Comparison of ENCODE assay signal across 20 cellular contexts in the genomic region with DNA sequence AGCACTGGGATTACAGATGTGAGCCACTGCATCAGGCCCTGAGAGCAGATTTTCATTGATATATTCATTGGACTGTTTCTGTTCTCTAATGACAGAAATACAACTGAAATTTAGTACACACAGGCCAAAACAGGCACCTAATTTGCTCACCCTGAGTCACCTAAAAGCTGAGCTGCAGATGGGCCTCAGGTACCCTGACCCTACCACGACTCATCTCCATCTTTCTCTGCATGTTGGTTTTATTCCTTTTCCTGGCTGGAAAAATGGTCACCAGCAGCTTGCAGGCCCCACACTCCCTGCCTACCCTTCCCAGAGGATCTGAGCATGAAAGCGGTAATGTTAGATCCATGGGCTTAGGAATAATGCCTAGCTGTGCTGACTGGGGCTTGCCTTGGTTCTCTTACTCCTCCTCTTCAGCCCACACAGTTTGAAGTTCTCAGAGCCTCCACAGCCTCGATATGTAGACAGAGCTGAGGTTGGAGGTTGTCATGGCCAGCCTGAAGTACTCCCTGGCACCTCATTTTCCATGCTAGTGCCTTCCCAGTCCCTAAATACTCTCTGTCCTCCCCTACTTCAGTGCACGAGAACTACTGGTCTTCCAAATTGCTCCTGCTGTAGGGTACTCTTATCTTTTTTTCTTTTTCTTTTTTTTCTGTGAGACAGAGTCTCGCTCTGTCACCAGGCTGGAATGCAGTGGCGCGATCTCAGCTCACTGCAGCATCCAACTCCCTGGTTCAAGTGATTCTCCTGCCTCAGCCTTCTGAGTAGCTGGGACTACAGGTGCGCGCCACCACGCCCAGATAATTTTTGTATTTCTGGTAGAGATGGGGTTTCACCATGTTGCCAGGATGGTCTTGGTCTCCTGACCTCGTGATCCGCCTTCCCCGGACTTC. TPM values are rescaled to one million over a fixed set of nuclear protein-coding genes. Genes with fewer than 3 reads are reported as not detected.
A peak's percentile ranks its signal among the peaks of the same experiment; 100 is the strongest.
DNase-seq lines count a peak whose midpoint lies in the region; ATAC-seq and TF ChIP-seq lines count a peak whose summit lies in the region.
"Had no signal": no experiment of that assay in that cellular context is flagged by ENCODE, and none has a peak within 500 bp of the region (broad histone marks: within the 10 kb centered on the region; RNA-seq: fewer than 3 reads in every experiment).

No MANE protein-coding gene starts in this region.

- H3K4me3 ChIP-seq in epithelial cell of esophagus (ENCODE audit: low read length) = no peak overlapping the region
- H3K4me3 ChIP-seq: gastroesophageal sphincter, mucosa of descending colon, skin epidermis had no signal

- CTCF ChIA-PET in GM10248 (lab: Yijun Ruan, JAX) = interaction anchor here (0.9 to 5.3 kb wide), 7 partner anchors 12 to 62 kb away, joined by 3 to 31 read pairs (median 5); partner anchors contain the start of gene CENPV

- POLR2A ChIA-PET in GM10248 (lab: Yijun Ruan, JAX) = no interaction called here

- TF ChIP-seq CTCF in GM10248 (IDR thresholded peaks at IDR 0.05; ENCODE audit: control extremely low read depth, extremely low read depth, low read depth, missing control alignments) = no peak
- TF ChIP-seq CTCF in epithelial cell of esophagus (IDR thresholded peaks at IDR 0.05; ENCODE audit: insufficient read depth, low read depth, low read length, missing control alignments) = no peak

- ATAC-seq in HG02588 (IDR thresholded peaks at IDR 0.05; ENCODE audit: unreplicated experiment) = no peak
- ATAC-seq: gastroesophageal sphincter, mucosa of descending colon had no signal

- DNase-seq in GM10248 (ENCODE audit: extremely low spot score) (peak; percentile 6), HT1080 (ENCODE audit: low read depth) (peak; percentile 44), epithelial cell of esophagus (ENCODE audit: low read depth) (peak; percentile 31), mesenteric fat pad (ENCODE audit: low spot score) (peak; percentile 33), T1000 (lab: John Stamatoyannopoulos, UW) (no peak), NCI-H345 (lab: John Stamatoyannopoulos, UW) (no peak), DMS 273 (lab: John Stamatoyannopoulos, UW; ENCODE audit: unreplicated experiment) (no peak)
- DNase-seq: activated CD4-positive, alpha-beta T cell treated with anti-CD3 and anti-CD28 coated beads for 4 hours; activated effector memory CD4-positive, alpha-beta T cell treated with anti-CD3 and anti-CD28 coated beads, Interleukin-2, amount 50 U/mL, for 16 hours; amygdala; CD4-positive, CD25-positive, alpha-beta regulatory T cell; H9; Kasumi-1; mucosa of descending colon; NCI-H1105 treated with DMSO at 0.1 percent for 48 hours; stimulated activated CD4-positive, alpha-beta T cell treated with anti-CD3 and anti-CD28 coated beads, Interleukin-2, amount 100 ng/mL, for 48 hours; trophoblast cell had no signal

RNA-seq across cellular contexts. Expression of gene CENPV, which starts 51.1 kb away (rescaled TPM):
- 23.7 and 29.4 TPM in 2 replicates for total RNA-seq in HT1080 (2014; rRNA removed; shearing (Covaris generic))
- 26.6 TPM in 2 replicates for polyA plus RNA-seq in HT1080 (2015; cell fraction: cytosol; rRNA removed)
- 24.1 and 27.5 TPM in 2 replicates for polyA plus RNA-seq in HT1080 (2015; cell fraction: nucleus; rRNA removed)
- 26.1 TPM for total RNA-seq in mesenteric fat pad

Comparison
In these comparisons a context has a peak if more than half of its experiments do, and no peak if none do; other contexts are left out.
1. DNase-seq: peak in GM10248 (single experiment), HT1080 (single experiment), epithelial cell of esophagus (single experiment) and mesenteric fat pad (single experiment); none in T1000 (single experiment), NCI-H345 (single experiment) and DMS 273 (single experiment).